ENCODE assay signal across 2 cellular contexts in genomic region chr14:88879016-88879415, GRCh38.
TF ChIP-seq lines count a peak whose summit lies in the region.

No MANE protein-coding gene starts in this region.

TF ChIP-seq in K562, 482 proteins besides CTCF, POLR2A, EP300 and RAD21:
- TF ChIP-seq MCM2 (IDR thresholded peaks at IDR 0.05; ENCODE audit: low read depth) (no peak), CREM (IDR thresholded peaks at IDR 0.05; ENCODE audit: low read depth) (peak; percentile 51), FOSL1 (tag; conservative IDR thresholded peaks at IDR 0.05) (peak; percentile 45; the same call in 1 of the 2 replicates), CEBPG (CRISPR knock-in tag; IDR thresholded peaks at IDR 0.05) (no peak), CEBPG (tag; conservative IDR thresholded peaks at IDR 0.05 in 1 of 2, IDR thresholded peaks at IDR 0.05 in 1 of 2) (peak in 1 of 2 experiments; percentile 36; a peak in 1 of 4 replicates)
- TF ChIP-seq, protein P1, sequence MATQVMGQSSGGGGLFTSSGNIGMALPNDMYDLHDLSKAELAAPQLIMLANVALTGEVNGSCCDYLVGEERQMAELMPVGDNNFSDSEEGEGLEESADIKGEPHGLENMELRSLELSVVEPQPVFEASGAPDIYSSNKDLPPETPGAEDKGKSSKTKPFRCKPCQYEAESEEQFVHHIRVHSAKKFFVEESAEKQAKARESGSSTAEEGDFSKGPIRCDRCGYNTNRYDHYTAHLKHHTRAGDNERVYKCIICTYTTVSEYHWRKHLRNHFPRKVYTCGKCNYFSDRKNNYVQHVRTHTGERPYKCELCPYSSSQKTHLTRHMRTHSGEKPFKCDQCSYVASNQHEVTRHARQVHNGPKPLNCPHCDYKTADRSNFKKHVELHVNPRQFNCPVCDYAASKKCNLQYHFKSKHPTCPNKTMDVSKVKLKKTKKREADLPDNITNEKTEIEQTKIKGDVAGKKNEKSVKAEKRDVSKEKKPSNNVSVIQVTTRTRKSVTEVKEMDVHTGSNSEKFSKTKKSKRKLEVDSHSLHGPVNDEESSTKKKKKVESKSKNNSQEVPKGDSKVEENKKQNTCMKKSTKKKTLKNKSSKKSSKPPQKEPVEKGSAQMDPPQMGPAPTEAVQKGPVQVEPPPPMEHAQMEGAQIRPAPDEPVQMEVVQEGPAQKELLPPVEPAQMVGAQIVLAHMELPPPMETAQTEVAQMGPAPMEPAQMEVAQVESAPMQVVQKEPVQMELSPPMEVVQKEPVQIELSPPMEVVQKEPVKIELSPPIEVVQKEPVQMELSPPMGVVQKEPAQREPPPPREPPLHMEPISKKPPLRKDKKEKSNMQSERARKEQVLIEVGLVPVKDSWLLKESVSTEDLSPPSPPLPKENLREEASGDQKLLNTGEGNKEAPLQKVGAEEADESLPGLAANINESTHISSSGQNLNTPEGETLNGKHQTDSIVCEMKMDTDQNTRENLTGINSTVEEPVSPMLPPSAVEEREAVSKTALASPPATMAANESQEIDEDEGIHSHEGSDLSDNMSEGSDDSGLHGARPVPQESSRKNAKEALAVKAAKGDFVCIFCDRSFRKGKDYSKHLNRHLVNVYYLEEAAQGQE (CRISPR knock-in tag; IDR thresholded peaks at IDR 0.05; ENCODE audit: low read depth) = no peak
- TF ChIP-seq, protein P2, sequence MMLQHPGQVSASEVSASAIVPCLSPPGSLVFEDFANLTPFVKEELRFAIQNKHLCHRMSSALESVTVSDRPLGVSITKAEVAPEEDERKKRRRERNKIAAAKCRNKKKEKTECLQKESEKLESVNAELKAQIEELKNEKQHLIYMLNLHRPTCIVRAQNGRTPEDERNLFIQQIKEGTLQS (IDR thresholded peaks at IDR 0.05) = peak; percentile 66
- TF ChIP-seq, protein P2 (CRISPR knock-in tag; conservative IDR thresholded peaks at IDR 0.05) = no peak
TF ChIP-seq in K562: peak in this region for 4.

TF ChIP-seq in HepG2, 621 proteins besides CTCF, POLR2A, EP300 and RAD21:
- TF ChIP-seq, protein P3, sequence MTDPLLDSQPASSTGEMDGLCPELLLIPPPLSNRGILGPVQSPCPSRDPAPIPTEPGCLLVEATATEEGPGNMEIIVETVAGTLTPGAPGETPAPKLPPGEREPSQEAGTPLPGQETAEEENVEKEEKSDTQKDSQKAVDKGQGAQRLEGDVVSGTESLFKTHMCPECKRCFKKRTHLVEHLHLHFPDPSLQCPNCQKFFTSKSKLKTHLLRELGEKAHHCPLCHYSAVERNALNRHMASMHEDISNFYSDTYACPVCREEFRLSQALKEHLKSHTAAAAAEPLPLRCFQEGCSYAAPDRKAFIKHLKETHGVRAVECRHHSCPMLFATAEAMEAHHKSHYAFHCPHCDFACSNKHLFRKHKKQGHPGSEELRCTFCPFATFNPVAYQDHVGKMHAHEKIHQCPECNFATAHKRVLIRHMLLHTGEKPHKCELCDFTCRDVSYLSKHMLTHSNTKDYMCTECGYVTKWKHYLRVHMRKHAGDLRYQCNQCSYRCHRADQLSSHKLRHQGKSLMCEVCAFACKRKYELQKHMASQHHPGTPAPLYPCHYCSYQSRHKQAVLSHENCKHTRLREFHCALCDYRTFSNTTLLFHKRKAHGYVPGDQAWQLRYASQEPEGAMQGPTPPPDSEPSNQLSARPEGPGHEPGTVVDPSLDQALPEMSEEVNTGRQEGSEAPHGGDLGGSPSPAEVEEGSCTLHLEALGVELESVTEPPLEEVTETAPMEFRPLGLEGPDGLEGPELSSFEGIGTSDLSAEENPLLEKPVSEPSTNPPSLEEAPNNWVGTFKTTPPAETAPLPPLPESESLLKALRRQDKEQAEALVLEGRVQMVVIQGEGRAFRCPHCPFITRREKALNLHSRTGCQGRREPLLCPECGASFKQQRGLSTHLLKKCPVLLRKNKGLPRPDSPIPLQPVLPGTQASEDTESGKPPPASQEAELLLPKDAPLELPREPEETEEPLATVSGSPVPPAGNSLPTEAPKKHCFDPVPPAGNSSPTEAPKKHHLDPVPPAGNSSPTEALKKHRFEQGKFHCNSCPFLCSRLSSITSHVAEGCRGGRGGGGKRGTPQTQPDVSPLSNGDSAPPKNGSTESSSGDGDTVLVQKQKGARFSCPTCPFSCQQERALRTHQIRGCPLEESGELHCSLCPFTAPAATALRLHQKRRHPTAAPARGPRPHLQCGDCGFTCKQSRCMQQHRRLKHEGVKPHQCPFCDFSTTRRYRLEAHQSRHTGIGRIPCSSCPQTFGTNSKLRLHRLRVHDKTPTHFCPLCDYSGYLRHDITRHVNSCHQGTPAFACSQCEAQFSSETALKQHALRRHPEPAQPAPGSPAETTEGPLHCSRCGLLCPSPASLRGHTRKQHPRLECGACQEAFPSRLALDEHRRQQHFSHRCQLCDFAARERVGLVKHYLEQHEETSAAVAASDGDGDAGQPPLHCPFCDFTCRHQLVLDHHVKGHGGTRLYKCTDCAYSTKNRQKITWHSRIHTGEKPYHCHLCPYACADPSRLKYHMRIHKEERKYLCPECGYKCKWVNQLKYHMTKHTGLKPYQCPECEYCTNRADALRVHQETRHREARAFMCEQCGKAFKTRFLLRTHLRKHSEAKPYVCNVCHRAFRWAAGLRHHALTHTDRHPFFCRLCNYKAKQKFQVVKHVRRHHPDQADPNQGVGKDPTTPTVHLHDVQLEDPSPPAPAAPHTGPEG (CRISPR knock-in tag; IDR thresholded peaks at IDR 0.05) = no peak
- TF ChIP-seq STAT5B (CRISPR knock-in tag; IDR thresholded peaks at IDR 0.05) = no peak
- no peak for TF ChIP-seq TOE1 (CRISPR knock-in tag; IDR thresholded peaks at IDR 0.05)
- TF ChIP-seq ZNF333 (CRISPR knock-in tag; IDR thresholded peaks at IDR 0.05; ENCODE audit: borderline replicate concordance) = no peak
- TF ChIP-seq ZBTB38 (CRISPR knock-in tag; IDR thresholded peaks at IDR 0.05) = no peak
- no peak for TF ChIP-seq ZNF614 (CRISPR knock-in tag; IDR thresholded peaks at IDR 0.05; ENCODE audit: borderline replicate concordance)
- TF ChIP-seq HOXA9 (CRISPR knock-in tag; IDR thresholded peaks at IDR 0.05; ENCODE audit: borderline replicate concordance) = no peak
- TF ChIP-seq, protein P4, sequence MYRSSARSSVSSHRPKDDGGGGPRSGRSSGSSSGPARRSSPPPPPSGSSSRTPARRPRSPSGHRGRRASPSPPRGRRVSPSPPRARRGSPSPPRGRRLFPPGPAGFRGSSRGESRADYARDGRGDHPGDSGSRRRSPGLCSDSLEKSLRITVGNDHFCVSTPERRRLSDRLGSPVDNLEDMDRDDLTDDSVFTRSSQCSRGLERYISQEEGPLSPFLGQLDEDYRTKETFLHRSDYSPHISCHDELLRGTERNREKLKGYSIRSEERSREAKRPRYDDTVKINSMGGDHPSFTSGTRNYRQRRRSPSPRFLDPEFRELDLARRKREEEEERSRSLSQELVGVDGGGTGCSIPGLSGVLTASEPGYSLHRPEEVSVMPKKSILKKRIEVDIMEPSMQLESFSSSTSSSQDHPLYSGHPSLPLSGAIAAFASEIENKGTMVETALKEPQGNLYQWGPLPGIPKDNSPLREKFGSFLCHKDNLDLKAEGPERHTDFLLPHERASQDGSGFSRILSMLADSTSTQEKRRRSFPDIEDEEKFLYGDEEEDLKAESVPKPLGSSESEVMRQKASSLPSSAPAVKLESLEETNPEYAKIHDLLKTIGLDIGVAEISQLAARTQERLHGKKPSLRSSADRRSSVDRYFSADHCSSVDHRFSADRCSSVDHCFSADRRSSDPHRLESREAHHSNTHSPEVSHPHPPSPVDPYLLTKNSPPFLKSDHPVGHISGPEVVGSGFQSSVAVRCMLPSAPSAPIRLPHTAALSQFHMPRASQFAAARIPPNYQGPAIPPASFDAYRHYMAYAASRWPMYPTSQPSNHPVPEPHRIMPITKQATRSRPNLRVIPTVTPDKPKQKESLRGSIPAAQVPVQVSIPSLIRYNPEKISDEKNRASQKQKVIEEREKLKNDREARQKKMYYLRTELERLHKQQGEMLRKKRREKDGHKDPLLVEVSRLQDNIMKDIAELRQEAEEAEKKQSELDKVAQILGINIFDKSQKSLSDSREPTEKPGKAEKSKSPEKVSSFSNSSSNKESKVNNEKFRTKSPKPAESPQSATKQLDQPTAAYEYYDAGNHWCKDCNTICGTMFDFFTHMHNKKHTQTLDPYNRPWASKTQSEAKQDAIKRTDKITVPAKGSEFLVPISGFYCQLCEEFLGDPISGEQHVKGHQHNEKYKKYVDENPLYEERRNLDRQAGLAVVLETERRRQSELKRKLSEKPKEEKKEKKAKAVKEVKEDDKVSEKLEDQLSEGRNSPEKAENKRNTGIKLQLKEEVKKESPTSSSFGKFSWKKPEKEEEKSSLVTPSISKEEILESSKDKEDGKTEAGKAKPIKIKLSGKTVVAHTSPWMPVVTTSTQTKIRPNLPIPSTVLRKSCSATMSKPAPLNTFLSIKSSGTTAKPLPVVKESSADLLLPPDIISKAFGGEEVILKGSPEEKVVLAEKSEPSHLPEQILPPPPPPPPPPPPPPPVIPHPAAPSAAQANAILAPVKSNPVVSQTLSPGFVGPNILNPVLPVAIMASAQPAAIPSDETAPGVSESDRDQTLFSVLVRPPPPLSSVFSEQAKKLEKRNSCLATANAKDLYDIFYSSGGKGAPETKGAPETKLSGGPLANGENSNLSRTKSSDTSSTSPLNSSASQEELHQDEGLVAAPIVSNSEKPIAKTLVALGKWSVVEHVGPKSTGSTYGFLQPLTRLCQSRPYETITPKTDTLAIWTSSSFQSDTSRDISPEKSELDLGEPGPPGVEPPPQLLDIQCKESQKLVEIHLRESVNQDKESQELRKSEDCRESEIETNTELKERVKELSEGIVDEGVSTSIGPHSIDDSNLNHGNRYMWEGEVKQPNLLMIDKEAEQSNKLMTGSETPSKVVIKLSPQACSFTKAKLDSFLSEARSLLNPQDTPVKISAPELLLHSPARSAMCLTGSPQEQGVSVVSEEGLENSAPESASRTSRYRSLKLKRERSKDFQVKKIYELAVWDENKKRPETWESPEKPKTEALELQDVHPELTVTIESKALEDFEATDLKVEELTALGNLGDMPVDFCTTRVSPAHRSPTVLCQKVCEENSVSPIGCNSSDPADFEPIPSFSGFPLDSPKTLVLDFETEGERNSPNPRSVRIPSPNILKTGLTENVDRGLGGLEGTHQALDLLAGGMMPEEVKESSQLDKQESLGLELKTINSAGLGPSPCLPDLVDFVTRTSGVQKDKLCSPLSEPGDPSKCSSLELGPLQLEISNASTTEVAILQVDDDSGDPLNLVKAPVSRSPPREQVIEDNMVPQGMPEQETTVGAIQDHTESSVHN (CRISPR knock-in tag; IDR thresholded peaks at IDR 0.05) = no peak
